ENCODE assay signal across 23 cellular contexts in genomic region chr11:38461751-38462150, GRCh38.
"Had no signal": no experiment of that assay in that cellular context is flagged by ENCODE, and none has a peak within 500 bp of the region (broad histone marks: within the 10 kb centered on the region; RNA-seq: fewer than 3 reads in every experiment).

No MANE protein-coding gene starts in this region.

- H3K9me3 ChIP-seq: body of pancreas, lower lobe of right lung, psoas muscle, tibial artery had no signal

- H3K27ac ChIP-seq: body of pancreas, cardiac muscle cell, lower lobe of right lung, psoas muscle, skin epidermis, tibial artery had no signal

- H3K36me3 ChIP-seq: cardiac muscle cell, lower lobe of right lung, tibial artery had no signal

- ATAC-seq: activated CD8-positive, alpha-beta T cell treated with anti-CD3 and anti-CD28 coated beads, Interleukin-2, amount 10 ng/mL, durations not matched to agents 7 days and 5 days; activated naive CD8-positive, alpha-beta T cell treated with anti-CD3 and anti-CD28 coated beads, Interleukin-2, amount 50 U/mL, for 24 hours; effector memory CD8-positive, alpha-beta T cell; esophagus mucosa; left colon; psoas muscle; stimulated activated effector memory CD8-positive, alpha-beta T cell treated with anti-CD3 and anti-CD28 coated beads, Interleukin-12 subunit alpha, Interleukin-12 subunit beta, amount 100 ng/mL, for 72 hours; stimulated activated naive CD8-positive, alpha-beta T cell treated with anti-CD3 and anti-CD28 coated beads, Interleukin-15, amount 100 ng/mL, for 72 hours had no signal

- H3K4me3 ChIP-seq: body of pancreas, cardiac muscle cell, lower lobe of right lung, psoas muscle, skin epidermis, tibial artery had no signal

- H3K4me1 ChIP-seq: psoas muscle had no signal

- DNase-seq: activated CD4-positive, alpha-beta T cell treated with anti-CD3 and anti-CD28 coated beads for 1 hour; activated CD4-positive, alpha-beta T cell treated with anti-CD3 and anti-CD28 coated beads, Interleukin-2, amount 50 U/mL, for 1 hour; activated CD8-positive, alpha-beta T cell treated with anti-CD3 and anti-CD28 coated beads, Interleukin-2, amount 10 ng/mL, durations not matched to agents 7 days and 5 days; activated gamma-delta T cell; activated naive CD4-positive, alpha-beta T cell treated with anti-CD3 and anti-CD28 coated beads, Interleukin-2, amount 50 U/mL, for 16 hours; activated naive CD8-positive, alpha-beta T cell treated with anti-CD3 and anti-CD28 coated beads, Interleukin-2, amount 50 U/mL, for 24 hours; body of pancreas; dermis blood vessel endothelial cell; effector memory CD8-positive, alpha-beta T cell; foreskin melanocyte; glutamatergic neuron; hypothalamus; left colon; lower lobe of right lung; naive B cell; psoas muscle; stimulated activated CD4-positive, alpha-beta T cell treated with anti-CD3 and anti-CD28 coated beads, Interleukin-1b, Interleukin-23, amount 100 ng/mL, for 48 hours; stimulated activated naive CD8-positive, alpha-beta T cell treated with anti-CD3 and anti-CD28 coated beads, Interleukin-15, amount 100 ng/mL, for 72 hours had no signal

- H3K27me3 ChIP-seq: body of pancreas, cardiac muscle cell, tibial artery had no signal
